ENCODE assay signal across 9 cellular contexts in the genomic region with DNA sequence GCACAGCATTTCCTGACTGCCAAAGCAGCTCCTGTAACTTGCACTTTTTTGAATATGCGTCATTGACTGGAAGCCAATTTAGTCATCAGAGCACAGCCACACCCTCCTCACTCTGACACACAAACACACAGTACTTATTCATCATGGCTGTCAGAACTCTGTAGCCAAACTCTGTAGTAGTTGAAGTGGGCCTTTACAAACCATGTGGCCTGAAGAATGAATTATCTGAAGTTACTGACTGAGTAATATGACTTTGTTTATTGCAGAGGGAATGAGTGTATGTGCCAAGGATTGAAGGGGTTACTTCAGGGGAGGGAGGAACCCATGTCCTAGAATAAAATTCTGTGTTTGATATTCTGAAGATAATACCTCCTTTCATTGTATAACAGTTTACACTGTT.
DNase-seq lines count a peak whose midpoint lies in the region; ATAC-seq and FAIRE-seq lines count a peak whose summit lies in the region.
"Had no signal": no experiment of that assay in that cellular context is flagged by ENCODE, and none has a peak within 500 bp of the region (broad histone marks: within the 10 kb centered on the region; RNA-seq: fewer than 3 reads in every experiment).

No MANE protein-coding gene starts in this region.

- peaks cover 3% of the 10 kb centered on the region for H3K36me3 Mint-ChIP-seq in T-helper 1 cell treated with Interleukin-12 subunit alpha and Interleukin-12 subunit beta and Interleukin-4 antibody, amounts not matched to agents 30 μg/mL and 1 μg/mL, for 36 hours (ENCODE audit: low read depth)

- H3K27me3 Mint-ChIP-seq in T-helper 1 cell treated with Interleukin-12 subunit alpha and Interleukin-12 subunit beta and Interleukin-4 antibody, amounts not matched to agents 30 μg/mL and 1 μg/mL, for 36 hours (ENCODE audit: low read depth): no peaks in the 10 kb centered on the region

- peak overlapping the region in 1 of 2 donors; percentile 78 for H3K27ac ChIP-seq in small intestine (ENCODE audit: low read depth in 1 of 2, low read length in 1 of 2)

- no peaks in the 10 kb centered on the region for H3K9me3 Mint-ChIP-seq in T-helper 1 cell treated with Interleukin-12 subunit alpha and Interleukin-12 subunit beta and Interleukin-4 antibody, amounts not matched to agents 30 μg/mL and 1 μg/mL, for 36 hours

- H3K27me3 ChIP-seq in small intestine (ENCODE audit: control insufficient read depth in 2 of 2, insufficient read depth in 2 of 2, low read length in 2 of 2): no peaks in the 10 kb centered on the region

- H3K4me1 Mint-ChIP-seq in T-helper 1 cell treated with Interleukin-12 subunit alpha and Interleukin-12 subunit beta and Interleukin-4 antibody, amounts not matched to agents 30 μg/mL and 1 μg/mL, for 36 hours (ENCODE audit: low read depth): peaks cover 5% of the 10 kb centered on the region

- peak; percentile 83 for DNase-seq in AG08395 (ENCODE audit: low spot score)
- DNase-seq in HK-2 (ENCODE audit: unreplicated experiment): peak; percentile 34
- DNase-seq in frontal cortex (ENCODE audit: low spot score in 2 of 2): peak; percentile 3 to 15
- DNase-seq in small intestine: peak; percentile 79
- DNase-seq in midbrain (lab: John Stamatoyannopoulos, UW): no peak

- H3K4me1 ChIP-seq in small intestine (ENCODE audit: control insufficient read depth in 2 of 2, insufficient read depth in 1 of 2, low read depth in 1 of 2, low read length in 1 of 2): peaks cover 0 to 7% of the 10 kb centered on the region in 2 donors

- FAIRE-seq in frontal cortex (lab: Jason Lieb, UNC): no peak
- FAIRE-seq in small intestine (lab: Jason Lieb, UNC): peak; percentile 67
- FAIRE-seq: H1 had no signal

- no peak overlapping the region for H3K4me3 Mint-ChIP-seq in T-helper 1 cell treated with Interleukin-12 subunit alpha and Interleukin-12 subunit beta and Interleukin-4 antibody, amounts not matched to agents 30 μg/mL and 1 μg/mL, for 36 hours

- 6 to 31% (median 17%) methylated on average over 1 of the region's 1 CpG for WGBS in small intestine, 3 donors

- peaks cover 2% of the 10 kb centered on the region in 2 donors for H3K36me3 ChIP-seq in small intestine (ENCODE audit: control insufficient read depth in 2 of 2, insufficient read depth in 2 of 2, low read length in 2 of 2)

- peak overlapping the region; percentile 85 for H3K27ac Mint-ChIP-seq in T-helper 1 cell treated with Interleukin-12 subunit alpha and Interleukin-12 subunit beta and Interleukin-4 antibody, amounts not matched to agents 30 μg/mL and 1 μg/mL, for 36 hours

- H3K4me3 ChIP-seq in small intestine (ENCODE audit: low read depth in 1 of 2, low read length in 2 of 2): no peak overlapping the region

- ATAC-seq in HG03108 (IDR thresholded peaks at IDR 0.05; ENCODE audit: unreplicated experiment): no peak
- ATAC-seq in GM21447 (IDR thresholded peaks at IDR 0.05; ENCODE audit: unreplicated experiment): no peak

- no peaks in the 10 kb centered on the region for H3K9me3 ChIP-seq in small intestine (ENCODE audit: control insufficient read depth, low read depth)
